Comparison of ENCODE assay signal across 10 cellular contexts in the genomic region with DNA sequence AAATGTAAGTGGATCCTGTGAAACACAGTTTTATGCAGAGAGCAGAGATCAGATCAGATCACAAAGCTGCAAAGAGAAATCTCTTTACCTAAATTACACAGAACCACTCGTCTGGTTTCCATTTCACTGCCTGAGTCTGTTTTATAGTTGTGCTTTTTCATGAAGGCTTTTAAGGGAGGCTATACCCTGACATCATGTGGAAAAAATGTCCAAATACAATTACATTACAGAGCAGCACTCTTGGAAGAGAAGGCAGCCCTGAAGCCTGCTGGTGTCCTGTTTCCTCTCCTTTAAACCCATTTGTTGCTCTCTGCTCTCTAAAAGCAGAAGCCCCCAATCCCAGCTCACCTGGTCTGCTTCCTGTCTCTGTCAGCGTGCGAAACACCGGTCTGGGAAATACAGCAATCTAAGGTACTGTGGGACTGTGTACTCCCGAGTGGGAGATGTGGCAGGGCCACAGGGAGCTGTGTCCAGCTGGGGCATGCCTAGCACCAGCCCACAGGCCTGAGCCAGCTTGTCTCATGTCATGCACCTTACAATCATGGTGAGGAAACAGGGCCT. TPM values are rescaled to one million over a fixed set of nuclear protein-coding genes. Genes with fewer than 3 reads are reported as not detected.
DNase-seq lines count a peak whose midpoint lies in the region; TF ChIP-seq lines count a peak whose summit lies in the region.
"Had no signal": no experiment of that assay in that cellular context is flagged by ENCODE, and none has a peak within 500 bp of the region (broad histone marks: within the 10 kb centered on the region; RNA-seq: fewer than 3 reads in every experiment).

No MANE protein-coding gene starts in this region.

- H3K36me3 Mint-ChIP-seq in endothelial cell (ENCODE audit: low read depth, unreplicated experiment): no peaks in the 10 kb centered on the region

- peak overlapping the region; percentile 99 for H4K91ac ChIP-seq in trophoblast cell (ENCODE audit: low read depth, low read length)

- DNase-seq in AG20443 (ENCODE audit: low spot score) (peak; percentile 75), SJSA1 (ENCODE audit: low read depth in 1 of 2, low spot score in 2 of 2) (peak in 1 of 2 experiments; percentile 59), fibroblast of villous mesenchyme (ENCODE audit: low read depth) (peak; percentile 83), trophoblast cell (peak in 1 of 2 donors; percentile 42), HT-29 (ENCODE audit: low spot score) (no peak), endothelial cell (ENCODE audit: low spot score) (no peak), SIG-M5 treated with dmso at 0.1 percent for 504 hours (lab: John Stamatoyannopoulos, UW; ENCODE audit: unreplicated experiment) (no peak), HuH-7.5 (ENCODE audit: low spot score) (no peak)
- DNase-seq: T-cell had no signal

- H2AFZ ChIP-seq in trophoblast cell (ENCODE audit: insufficient read depth, low read length, poor library complexity): peak overlapping the region; percentile 2

- H2BK12ac ChIP-seq in trophoblast cell (ENCODE audit: low read length): peak overlapping the region; percentile 96

- no peak overlapping the region for H3K9ac ChIP-seq in trophoblast cell (ENCODE audit: low read length)

- H3K9me3 ChIP-seq in SJSA1 (replicated peaks) (no peaks in the 10 kb centered on the region), trophoblast cell (ENCODE audit: insufficient read depth, low read depth, low read length) (no peaks in the 10 kb centered on the region)

- H3K18ac ChIP-seq in trophoblast cell (ENCODE audit: low read length): peak overlapping the region; percentile 57

- H3K27ac ChIP-seq in SJSA1: peak overlapping the region; percentile 24; the same call in 1 of the 2 replicates
- H3K27ac ChIP-seq in trophoblast cell (ENCODE audit: low read depth, low read length): peak overlapping the region; percentile 99

- TF ChIP-seq CTCF in fibroblast of villous mesenchyme (IDR thresholded peaks at IDR 0.05; ENCODE audit: insufficient read depth, low read depth, low read length): no peak
- TF ChIP-seq CTCF in endothelial cell (IDR thresholded peaks at IDR 0.05; ENCODE audit: unreplicated experiment): no peak

- H3K27ac Mint-ChIP-seq in endothelial cell (ENCODE audit: unreplicated experiment): no peak overlapping the region
- H3K27ac Mint-ChIP-seq: activated T-helper 17 cell treated with anti-CD3 and anti-CD28 coated beads, Interleukin-2, amount 50 U/mL, for 72 hours; T-cell had no signal

- no peaks in the 10 kb centered on the region for H3K36me3 ChIP-seq in SJSA1
- H3K36me3 ChIP-seq in trophoblast cell (ENCODE audit: control insufficient read depth in 1 of 2, insufficient read depth in 2 of 2, low read length in 2 of 2): no peaks in the 10 kb centered on the region

- H3K4me3 ChIP-seq in SJSA1 (no peak overlapping the region), fibroblast of villous mesenchyme (ENCODE audit: low read depth, low read length) (no peak overlapping the region), trophoblast cell (ENCODE audit: low read depth, low read length) (no peak overlapping the region)

- H3K4me3 Mint-ChIP-seq in endothelial cell (ENCODE audit: unreplicated experiment): no peak overlapping the region
- H3K4me3 Mint-ChIP-seq: activated T-helper 17 cell treated with anti-CD3 and anti-CD28 coated beads, Interleukin-2, amount 50 U/mL, for 72 hours; T-cell had no signal

- peak overlapping the region; percentile 100 for H2BK5ac ChIP-seq in trophoblast cell (ENCODE audit: low read depth, low read length, poor library complexity)

- peaks cover 10% of the 10 kb centered on the region for H3K79me2 ChIP-seq in trophoblast cell (ENCODE audit: control insufficient read depth, insufficient read depth, low read length, poor library complexity)

- H3K14ac ChIP-seq in trophoblast cell (ENCODE audit: low read length): peak overlapping the region; percentile 94

- no peak overlapping the region for H3K4ac ChIP-seq in trophoblast cell (ENCODE audit: low read depth, low read length)

- H2AK5ac ChIP-seq in trophoblast cell (ENCODE audit: low read length): peak overlapping the region; percentile 93

- H3K4me1 ChIP-seq in SJSA1 (replicated peaks) (peaks cover 31% of the 10 kb centered on the region), trophoblast cell (ENCODE audit: control insufficient read depth in 1 of 2, insufficient read depth in 2 of 2, low read length in 2 of 2) (peaks cover 21 to 32% of the 10 kb centered on the region in 2 experiments)

- H4K8ac ChIP-seq in trophoblast cell (ENCODE audit: low read depth, low read length): peak overlapping the region; percentile 92

- H4K12ac ChIP-seq in trophoblast cell (ENCODE audit: low read depth, low read length): peak overlapping the region; percentile 77

- H3K27me3 Mint-ChIP-seq in endothelial cell (ENCODE audit: unreplicated experiment): peaks cover 5% of the 10 kb centered on the region
- H3K27me3 Mint-ChIP-seq: activated T-helper 17 cell treated with anti-CD3 and anti-CD28 coated beads, Interleukin-2, amount 50 U/mL, for 72 hours; T-cell had no signal

- no peak overlapping the region for H3K4me2 ChIP-seq in trophoblast cell (ENCODE audit: low read length)

- H3K4me1 Mint-ChIP-seq in endothelial cell (ENCODE audit: unreplicated experiment): peaks cover 4% of the 10 kb centered on the region
- H3K4me1 Mint-ChIP-seq: activated T-helper 17 cell treated with anti-CD3 and anti-CD28 coated beads, Interleukin-2, amount 50 U/mL, for 72 hours had no signal

- H3K27me3 ChIP-seq in SJSA1 (replicated peaks) (no peaks in the 10 kb centered on the region), trophoblast cell (ENCODE audit: insufficient read depth, low read length) (no peaks in the 10 kb centered on the region)

- H3K79me1 ChIP-seq in trophoblast cell (ENCODE audit: low read length): peaks cover 56% of the 10 kb centered on the region

- H3K9me3 Mint-ChIP-seq in endothelial cell (ENCODE audit: unreplicated experiment): no peaks in the 10 kb centered on the region
- H3K9me3 Mint-ChIP-seq: activated T-helper 17 cell treated with anti-CD3 and anti-CD28 coated beads, Interleukin-2, amount 50 U/mL, for 72 hours; T-cell had no signal

- WGBS in trophoblast cell (ENCODE audit: extremely low coverage, insufficient coverage, insufficient read length): no CpG with 5 or more reads among the region's 5 CpGs

- H2BK120ac ChIP-seq in trophoblast cell (ENCODE audit: insufficient read depth, low read length, poor library complexity): peak overlapping the region; percentile 99

- H3K23ac ChIP-seq in trophoblast cell (ENCODE audit: low read length): no peak overlapping the region

RNA-seq across cellular contexts. Expression of a gene that starts 24.8 kb away (rescaled TPM):
- 1.9 and 4.0 TPM in 2 replicates for total RNA-seq in SJSA1 (2014; rRNA removed; shearing (Covaris generic))
- total RNA-seq in fibroblast of villous mesenchyme (12.2 and 25.9 TPM in 2 replicates), endothelial cell (ENCODE audit: unreplicated experiment) (72.1 TPM)
- polyA plus RNA-seq in trophoblast cell (2013): 62.0 and 65.7 TPM in 2 replicates
- 19.4 and 20.5 TPM in 2 replicates for total RNA-seq in HT-29 (2014; rRNA removed; shearing (Covaris generic))

Comparison
In these comparisons a context has a peak if more than half of its experiments do, and no peak if none do; other contexts are left out.
1. DNase-seq: peak in AG20443 (single experiment) and fibroblast of villous mesenchyme (single experiment); none in HT-29 (single experiment), endothelial cell (single experiment), SIG-M5 treated with dmso at 0.1 percent for 504 hours (single experiment) and HuH-7.5 (single experiment).